15 cellular contexts compared by ENCODE assay signal in genomic region chr5:33914844-33915243, GRCh38. TPM values are rescaled to one million over a fixed set of nuclear protein-coding genes. Genes with fewer than 3 reads are reported as not detected.
"Had no signal": no experiment of that assay in that cellular context is flagged by ENCODE, and none has a peak within 500 bp of the region (broad histone marks: within the 10 kb centered on the region; RNA-seq: fewer than 3 reads in every experiment).

No MANE protein-coding gene starts in this region.

RNA-seq across cellular contexts. Expression of gene RXFP3, which starts 21.3 kb away (rescaled TPM):
- total RNA-seq: stomach, subcutaneous adipose tissue, suprapubic skin, testis, thoracic aorta, thyroid gland, tibial nerve, transverse colon, upper lobe of left lung, upper lobe of right lung, ureter, urinary bladder, uterus, vagina had no signal
- polyA plus RNA-seq: stomach, thymus, urinary bladder had no signal
